31 cellular contexts compared by ENCODE assay signal in the genomic region with DNA sequence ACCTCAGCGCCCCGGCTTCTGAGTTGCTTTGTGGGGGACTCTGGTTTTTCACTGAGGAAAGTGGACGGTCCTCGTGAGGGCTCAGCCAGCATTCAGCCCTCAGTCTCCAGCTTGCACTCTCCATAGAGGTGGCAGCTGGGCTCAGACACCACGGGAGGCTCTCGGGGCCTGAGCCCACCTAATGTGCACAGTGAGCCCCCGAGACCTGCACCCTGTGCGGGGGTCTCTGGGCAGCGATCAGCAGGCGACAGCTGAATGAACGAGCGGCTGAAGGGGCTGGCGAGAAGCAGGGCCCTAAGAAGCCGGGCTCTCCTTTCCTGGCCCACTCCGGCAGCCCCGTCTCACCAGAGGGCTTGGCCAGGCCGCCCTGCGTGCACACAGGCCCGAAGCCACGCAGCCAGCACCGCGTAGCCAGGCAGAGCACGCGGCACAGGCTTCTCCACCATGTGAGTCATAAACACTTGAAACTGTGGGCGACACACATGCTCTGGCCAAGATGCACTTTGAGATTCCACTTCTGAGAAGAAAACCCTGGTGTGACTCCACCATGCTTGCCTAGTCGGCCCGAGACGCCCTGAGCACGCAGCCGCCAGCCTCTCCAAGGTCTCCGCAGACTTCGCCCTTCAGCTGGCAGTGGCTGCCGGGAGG. TPM values are rescaled to one million over a fixed set of nuclear protein-coding genes. Genes with fewer than 3 reads are reported as not detected.
DNase-seq lines count a peak whose midpoint lies in the region; ATAC-seq, FAIRE-seq and TF ChIP-seq lines count a peak whose summit lies in the region.
"Had no signal": no experiment of that assay in that cellular context is flagged by ENCODE, and none has a peak within 500 bp of the region (broad histone marks: within the 10 kb centered on the region; RNA-seq: fewer than 3 reads in every experiment).

No MANE protein-coding gene starts in this region.

- peaks cover 42% of the 10 kb centered on the region for H3K36me3 ChIP-seq in HUES48 (ENCODE audit: control insufficient read depth, insufficient read depth, low read length)
- peaks cover 0 to 100% (median 85%) of the 10 kb centered on the region in 6 donors for H3K36me3 ChIP-seq in spleen
- H3K36me3 ChIP-seq: cardiac muscle cell had no signal

- TF ChIP-seq CTCF in choroid plexus epithelial cell (conservative IDR thresholded peaks at IDR 0.05; ENCODE audit: low read depth, low read length) (no peak), spleen (IDR thresholded peaks at IDR 0.05 in 8 of 11, conservative IDR thresholded peaks at IDR 0.05 in 3 of 11) (no peak)

- DNase-seq in choroid plexus epithelial cell (ENCODE audit: low read depth) (peak; percentile 31), right cardiac atrium (peak; percentile 9 to 32 (median 24)), spleen (peak; percentile 59), GM19239 (ENCODE audit: insufficient read length, low spot score) (no peak)
- no peak for DNase-seq in activated CD8-positive, alpha-beta memory T cell treated with anti-CD3 and anti-CD28 coated beads, Interleukin-2, amount 50 U/mL, for 4 hours
- DNase-seq: activated CD4-positive, alpha-beta T cell treated with anti-CD3 and anti-CD28 coated beads for 36 hours; activated naive CD4-positive, alpha-beta T cell treated with anti-CD3 and anti-CD28 coated beads for 36 hours; activated T-cell treated with anti-CD3 and anti-CD28 coated beads, Interleukin-2, amount 50 U/mL, for 72 hours; amniotic stem cell; DMS53; GF-D8; kidney glomerular epithelial cell; MV-4-11; NCI-H187; NCI-H345; NCI-H82; SHP77 treated with DMSO at 0.1 percent for 48 hours; stimulated activated CD4-positive, alpha-beta T cell treated with anti-CD3 and anti-CD28 coated beads, Interleukin-2, amount 100 ng/mL, for 24 hours; T-helper 1 cell; testis had no signal

- WGBS in right cardiac atrium, result 90% methylated on average over 33 of the region's 33 CpGs
- WGBS in spleen, 5 donors, result 81 to 91% (median 89%) methylated on average over 17 to 33 of the region's 33 CpGs

- intact Hi-C loops in right cardiac atrium (cut with DNase I), result loop anchor here in 1 of 4 donors (10.0 kb wide), 1 partner anchor 857 kb away; no protein-coding TSS in a partner anchor
- intact Hi-C loops in spleen (cut with DNase I; ENCODE audit: low total_unique reads), result no loop called here

- H3K4me1 ChIP-seq in HUES48 (ENCODE audit: control insufficient read depth, insufficient read depth, low read length) (no peaks in the 10 kb centered on the region), right cardiac atrium (ENCODE audit: control insufficient read depth, insufficient read depth, low read length) (no peaks in the 10 kb centered on the region), spleen (peaks cover 0 to 15% (median 7%) of the 10 kb centered on the region in 6 donors)
- H3K4me1 ChIP-seq: prostate gland, testis had no signal

- TF ChIP-seq POLR2A in spleen (IDR thresholded peaks at IDR 0.05), result no peak

- H3K9ac ChIP-seq in HUES48 (ENCODE audit: low read depth, low read length), result no peak overlapping the region

- ATAC-seq in right cardiac atrium (no peak), HG02588 (IDR thresholded peaks at IDR 0.05; ENCODE audit: unreplicated experiment) (no peak)
- ATAC-seq: activated CD4-positive, alpha-beta T cell treated with anti-CD3 and anti-CD28 coated beads for 36 hours; activated T-cell treated with anti-CD3 and anti-CD28 coated beads, Interleukin-2, amount 50 U/mL, for 72 hours; gastroesophageal sphincter; stimulated activated effector memory CD8-positive, alpha-beta T cell treated with anti-CD3 and anti-CD28 coated beads, Interleukin-12 subunit alpha, Interleukin-12 subunit beta, amount 100 ng/mL, for 72 hours had no signal

- H3K9me3 ChIP-seq in HUES48 (ENCODE audit: control insufficient read depth, insufficient read depth, low read length) (no peaks in the 10 kb centered on the region), right cardiac atrium (ENCODE audit: control insufficient read depth, low read length) (no peaks in the 10 kb centered on the region), spleen (no peaks in the 10 kb centered on the region)
- H3K9me3 ChIP-seq: gastroesophageal sphincter, prostate gland, testis had no signal

- H3K4me3 ChIP-seq in HUES48 (ENCODE audit: low read depth, low read length) (no peak overlapping the region), choroid plexus epithelial cell (ENCODE audit: low read depth, low read length) (no peak overlapping the region), right cardiac atrium (ENCODE audit: low read length) (no peak overlapping the region), spleen (no peak overlapping the region)
- H3K4me3 ChIP-seq: cardiac muscle cell, gastroesophageal sphincter, prostate gland, skin epidermis, testis had no signal

- peak overlapping the region; percentile 55 for H3K27ac ChIP-seq in HUES48 (ENCODE audit: low read depth, low read length)
- H3K27ac ChIP-seq in right cardiac atrium (ENCODE audit: low read length), result no peak overlapping the region
- peak overlapping the region in 6 of 8 donors; percentile 45 to 64 (median 54) for H3K27ac ChIP-seq in spleen
- H3K27ac ChIP-seq: cardiac muscle cell, prostate gland, testis had no signal

- H3K27me3 ChIP-seq in HUES48 (ENCODE audit: control insufficient read depth, insufficient read depth, low read length) (no peaks in the 10 kb centered on the region), right cardiac atrium (ENCODE audit: control insufficient read depth, insufficient read depth) (no peaks in the 10 kb centered on the region), spleen (replicated peaks in 1 of 7) (no peaks in the 10 kb centered on the region)
- H3K27me3 ChIP-seq: cardiac muscle cell, gastroesophageal sphincter, testis had no signal

- FAIRE-seq in GM19239 (lab: Jason Lieb, UNC), result no peak

RNA-seq across cellular contexts. Expression of a gene that starts 28.0 kb away (rescaled TPM):
- total RNA-seq in right cardiac atrium, result 10 to 100 TPM; 42.2 to 53.6 (median 46.0) TPM
- 32.6 TPM for polyA plus RNA-seq in right cardiac atrium
- 10 to 100 TPM; 44.3 to 67.4 (median 59.8) TPM for total RNA-seq in spleen
- polyA plus RNA-seq in spleen, result 10 to 100 TPM; 16.1 to 35.8 (median 18.7) TPM

RNA-seq across cellular contexts. Expression of a gene that starts 58.6 kb away (rescaled TPM):
- total RNA-seq in right cardiac atrium (not detected), spleen (under 1 TPM in 1 of 7 donors, not detected in 6; 0.09 TPM)
- polyA plus RNA-seq in right cardiac atrium (under 0.01 TPM), spleen (under 1 TPM in 2 of 3 donors, not detected in 1; under 0.01 TPM)
- total RNA-seq: activated CD4-positive, alpha-beta T cell treated with anti-CD3 and anti-CD28 coated beads for 36 hours; activated CD8-positive, alpha-beta memory T cell treated with anti-CD3 and anti-CD28 coated beads for 36 hours; activated naive CD4-positive, alpha-beta T cell treated with anti-CD3 and anti-CD28 coated beads for 36 hours; activated T-cell treated with anti-CD3 and anti-CD28 coated beads, Interleukin-2, amount 50 U/mL, for 72 hours; cardiac muscle cell; CD8-positive, alpha-beta memory T cell; mesothelial cell of epicardium had no signal
- polyA plus RNA-seq: cardiac muscle cell; CD8-positive, alpha-beta memory T cell; neural cell had no signal

Comparison
In these comparisons a context has a peak if more than half of its experiments do, and no peak if none do; other contexts are left out.
1. DNase-seq: peak in choroid plexus epithelial cell (single experiment), right cardiac atrium (3 of 3) and spleen (single experiment); none in activated CD8-positive, alpha-beta memory T cell treated with anti-CD3 and anti-CD28 coated beads, Interleukin-2, amount 50 U/mL, for 4 hours (single experiment) and GM19239 (single experiment).